25 cellular contexts compared by ENCODE assay signal in the genomic region with DNA sequence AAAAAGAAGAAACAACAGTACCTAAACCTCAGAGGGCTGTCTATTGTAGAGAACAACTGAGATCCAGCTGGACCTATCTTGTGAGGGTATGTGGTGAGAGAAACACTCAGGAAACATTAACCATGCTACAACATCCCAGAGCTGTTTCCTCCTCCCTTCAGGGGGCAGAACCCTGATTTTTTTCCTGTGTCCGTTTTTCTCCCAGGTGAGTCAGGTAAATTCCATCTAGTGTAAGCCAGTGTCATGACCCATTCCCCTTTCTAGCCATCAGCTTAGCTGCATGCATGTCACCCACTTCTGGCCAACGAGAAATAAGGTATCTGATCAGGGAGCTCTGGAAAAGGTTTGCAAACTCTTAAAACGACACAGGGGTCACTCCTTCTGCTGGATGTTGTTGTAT.
DNase-seq lines count a peak whose midpoint lies in the region; ATAC-seq and TF ChIP-seq lines count a peak whose summit lies in the region.
"Had no signal": no experiment of that assay in that cellular context is flagged by ENCODE, and none has a peak within 500 bp of the region (broad histone marks: within the 10 kb centered on the region; RNA-seq: fewer than 3 reads in every experiment).

No MANE protein-coding gene starts in this region.

- TF ChIP-seq CTCF in Calu3 (IDR thresholded peaks at IDR 0.05; ENCODE audit: unreplicated experiment) (no peak), RWPE2 (IDR thresholded peaks at IDR 0.05; ENCODE audit: poor library complexity, severe bottlenecking) (no peak), foreskin keratinocyte (conservative IDR thresholded peaks at IDR 0.05) (no peak), smooth muscle cell (IDR thresholded peaks at IDR 0.05; ENCODE audit: borderline replicate concordance, insufficient read depth, poor library complexity, severe bottlenecking) (no peak)

- H3K36me3 ChIP-seq in RWPE2 (ENCODE audit: low read depth), result peaks cover 86% of the 10 kb centered on the region
- peaks cover 20% of the 10 kb centered on the region for H3K36me3 ChIP-seq in smooth muscle cell (ENCODE audit: low read depth)

- no peak overlapping the region for H3K9ac ChIP-seq in smooth muscle cell (ENCODE audit: low read depth)

- DNase-seq in Calu3, result no peak
- no peak for DNase-seq in RWPE2 (ENCODE audit: low spot score)
- peak in 1 of 2 donors; percentile 63 for DNase-seq in foreskin keratinocyte
- no peak for DNase-seq in smooth muscle cell (lab: John Stamatoyannopoulos, UW; ENCODE audit: unreplicated experiment)
- no peak for DNase-seq in activated CD4-positive, CD25-positive, alpha-beta regulatory T cell (lab: John Stamatoyannopoulos, UW)
- no peak for DNase-seq in activated T-cell treated with anti-CD3 and anti-CD28 coated beads, Interleukin-2, amount 50 U/mL, for 48 hours
- DNase-seq in stimulated activated CD4-positive, alpha-beta T cell treated with anti-CD3 and anti-CD28 coated beads, Interleukin-2, amount 100 ng/mL, for 48 hours, result no peak
- DNase-seq: activated CD4-positive, alpha-beta T cell treated with anti-CD3 and anti-CD28 coated beads for 4 hours; activated CD8-positive, alpha-beta T cell treated with anti-CD3 and anti-CD28 coated beads, Interleukin-2, amount 10 ng/mL, durations not matched to agents 7 days and 5 days; CD4-positive, alpha-beta memory T cell; Karpas-422; left ventricle myocardium superior; NCI-H1417; NCI-H2029; NCI-H69 had no signal

- peaks cover 30% of the 10 kb centered on the region for H3K4me1 ChIP-seq in RWPE2 (ENCODE audit: insufficient read depth, poor library complexity, severe bottlenecking)
- H3K4me1 ChIP-seq in foreskin keratinocyte, result peaks cover 5% of the 10 kb centered on the region
- no peaks in the 10 kb centered on the region for H3K4me1 ChIP-seq in smooth muscle cell (ENCODE audit: low read depth)

- CTCF ChIA-PET in Calu3 (lab: Charles Lee), result interaction anchor here (0.6 to 1.9 kb wide), 6 partner anchors 22 to 139 kb away, joined by 3 to 13 read pairs (median 5); a partner anchor contains a TSS

- BruUV-seq in Calu3 (replicated peaks; lab: Mats Ljungman, UMichigan), result TSS peak; percentile 22

- peaks cover 48% of the 10 kb centered on the region for H3K36me3 Mint-ChIP-seq in Calu3 (ENCODE audit: insufficient read depth, unreplicated experiment)
- H3K36me3 Mint-ChIP-seq: stimulated activated effector memory CD8-positive, alpha-beta T cell treated with anti-CD3 and anti-CD28 coated beads, Interleukin-12 subunit alpha, Interleukin-12 subunit beta, amount 100 ng/mL, for 72 hours had no signal

- ATAC-seq in RWPE2 (ENCODE audit: low read depth), result peak; percentile 38
- ATAC-seq in foreskin keratinocyte, result no peak
- ATAC-seq in GM18511 (IDR thresholded peaks at IDR 0.05; ENCODE audit: unreplicated experiment), result no peak
- ATAC-seq: activated CD8-positive, alpha-beta T cell treated with anti-CD3 and anti-CD28 coated beads, Interleukin-2, amount 10 ng/mL, durations not matched to agents 7 days and 5 days; HepG2; left ventricle myocardium superior; stimulated activated effector memory CD8-positive, alpha-beta T cell treated with anti-CD3 and anti-CD28 coated beads, Interleukin-12 subunit alpha, Interleukin-12 subunit beta, amount 100 ng/mL, for 72 hours had no signal

- H3K27ac Mint-ChIP-seq in Calu3 (ENCODE audit: unreplicated experiment), result peak overlapping the region; percentile 64
- H3K27ac Mint-ChIP-seq: activated CD8-positive, alpha-beta T cell treated with anti-CD3 and anti-CD28 coated beads, Interleukin-2, amount 10 ng/mL, durations not matched to agents 7 days and 5 days; activated naive CD4-positive, alpha-beta T cell treated with anti-CD3 and anti-CD28 coated beads, Interleukin-2, amount 50 U/mL, for 24 hours; B cell; mesothelial cell of epicardium; stimulated activated effector memory CD8-positive, alpha-beta T cell treated with anti-CD3 and anti-CD28 coated beads, Interleukin-12 subunit alpha, Interleukin-12 subunit beta, amount 100 ng/mL, for 72 hours had no signal

- H3K4me3 Mint-ChIP-seq in Calu3 (ENCODE audit: low read depth, unreplicated experiment), result no peak overlapping the region
- H3K4me3 Mint-ChIP-seq: activated CD8-positive, alpha-beta T cell treated with anti-CD3 and anti-CD28 coated beads, Interleukin-2, amount 10 ng/mL, durations not matched to agents 7 days and 5 days; activated naive CD4-positive, alpha-beta T cell treated with anti-CD3 and anti-CD28 coated beads, Interleukin-2, amount 50 U/mL, for 24 hours; B cell; CD4-positive, alpha-beta memory T cell; mesothelial cell of epicardium; stimulated activated effector memory CD8-positive, alpha-beta T cell treated with anti-CD3 and anti-CD28 coated beads, Interleukin-12 subunit alpha, Interleukin-12 subunit beta, amount 100 ng/mL, for 72 hours had no signal

- peaks cover 13% of the 10 kb centered on the region for H4K20me1 ChIP-seq in smooth muscle cell (ENCODE audit: low read depth)

- intact Hi-C loops in Calu3 (cut with micrococcal nuclease; ENCODE audit: unreplicated experiment), result loop anchor here (1.0 to 2.0 kb wide), 2 partner anchors 59 to 140 kb away; no protein-coding TSS in a partner anchor

- peaks cover 26% of the 10 kb centered on the region for H3K4me1 Mint-ChIP-seq in Calu3 (ENCODE audit: low read depth, unreplicated experiment)
- H3K4me1 Mint-ChIP-seq: activated naive CD4-positive, alpha-beta T cell treated with anti-CD3 and anti-CD28 coated beads, Interleukin-2, amount 50 U/mL, for 24 hours; B cell; mesothelial cell of epicardium; stimulated activated effector memory CD8-positive, alpha-beta T cell treated with anti-CD3 and anti-CD28 coated beads, Interleukin-12 subunit alpha, Interleukin-12 subunit beta, amount 100 ng/mL, for 72 hours had no signal

- H3F3A ChIP-seq in smooth muscle cell (ENCODE audit: low read depth), result no peaks in the 10 kb centered on the region

- H3K27me3 ChIP-seq in RWPE2 (ENCODE audit: insufficient read depth, poor library complexity, severe bottlenecking) (no peaks in the 10 kb centered on the region), foreskin keratinocyte (no peaks in the 10 kb centered on the region), smooth muscle cell (ENCODE audit: low read depth) (no peaks in the 10 kb centered on the region)
- H3K27me3 ChIP-seq: cardiac muscle cell, Peyer's patch, suprapubic skin had no signal

- H3K9me3 ChIP-seq in RWPE2 (ENCODE audit: severe bottlenecking) (no peaks in the 10 kb centered on the region), smooth muscle cell (replicated peaks; ENCODE audit: low read depth) (no peaks in the 10 kb centered on the region)
- H3K9me3 ChIP-seq: Peyer's patch, suprapubic skin had no signal

- H3K4me2 ChIP-seq in smooth muscle cell, result no peak overlapping the region

- no peaks in the 10 kb centered on the region for H3K27me3 Mint-ChIP-seq in Calu3 (ENCODE audit: unreplicated experiment)
- H3K27me3 Mint-ChIP-seq: activated naive CD4-positive, alpha-beta T cell treated with anti-CD3 and anti-CD28 coated beads, Interleukin-2, amount 50 U/mL, for 24 hours; B cell; CD4-positive, alpha-beta memory T cell had no signal

- H3K27ac ChIP-seq in RWPE2 (ENCODE audit: poor library complexity, severe bottlenecking), result peak overlapping the region; percentile 71
- peak overlapping the region; percentile 47 for H3K27ac ChIP-seq in foreskin keratinocyte
- peak overlapping the region; percentile 62 for H3K27ac ChIP-seq in smooth muscle cell (ENCODE audit: low read depth)
- H3K27ac ChIP-seq: cardiac muscle cell, Peyer's patch, suprapubic skin, VCaP had no signal

- H3K79me2 ChIP-seq in smooth muscle cell (ENCODE audit: low read depth), result peaks cover 9% of the 10 kb centered on the region

- H3K9me3 Mint-ChIP-seq in Calu3 (ENCODE audit: low read depth, unreplicated experiment), result no peaks in the 10 kb centered on the region
- H3K9me3 Mint-ChIP-seq: activated naive CD4-positive, alpha-beta T cell treated with anti-CD3 and anti-CD28 coated beads, Interleukin-2, amount 50 U/mL, for 24 hours; CD4-positive, alpha-beta memory T cell; mesothelial cell of epicardium; stimulated activated effector memory CD8-positive, alpha-beta T cell treated with anti-CD3 and anti-CD28 coated beads, Interleukin-12 subunit alpha, Interleukin-12 subunit beta, amount 100 ng/mL, for 72 hours had no signal

- 84% methylated on average over 3 of the region's 3 CpGs for WGBS in smooth muscle cell (ENCODE audit: low lambda C conversion rate)

- H2AFZ ChIP-seq in smooth muscle cell (ENCODE audit: low read depth), result no peak overlapping the region

- no peak overlapping the region for H3K4me3 ChIP-seq in RWPE2 (ENCODE audit: severe bottlenecking)
- H3K4me3 ChIP-seq in smooth muscle cell, result no peak overlapping the region
- H3K4me3 ChIP-seq: cardiac muscle cell, Peyer's patch, suprapubic skin had no signal
